ENCODE assay signal across 18 cellular contexts in the genomic region with DNA sequence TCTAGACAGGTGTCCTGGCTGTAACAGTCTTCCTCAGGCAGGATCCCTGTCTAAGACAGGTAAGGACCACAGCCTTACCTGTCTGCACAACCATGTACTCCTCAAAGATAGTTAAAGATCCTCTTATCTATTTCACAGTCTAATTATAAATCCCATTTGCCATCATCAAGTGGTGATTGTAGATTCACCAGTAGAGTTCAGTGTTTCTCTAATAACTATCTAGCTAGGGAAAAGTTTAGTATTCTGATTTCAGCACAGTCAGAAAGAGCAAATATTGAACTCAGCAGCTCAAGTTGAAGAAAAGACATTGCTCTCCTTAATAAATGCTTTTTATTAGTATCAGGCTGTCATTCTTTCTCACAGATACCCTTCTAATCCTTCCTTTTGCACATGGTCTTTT.
DNase-seq lines count a peak whose midpoint lies in the region; ATAC-seq, FAIRE-seq and TF ChIP-seq lines count a peak whose summit lies in the region.
"Had no signal": no experiment of that assay in that cellular context is flagged by ENCODE, and none has a peak within 500 bp of the region (broad histone marks: within the 10 kb centered on the region; RNA-seq: fewer than 3 reads in every experiment).

No MANE protein-coding gene starts in this region.

- FAIRE-seq in kidney (lab: Jason Lieb, UNC) = no peak
- FAIRE-seq: frontal cortex, GM18507, keratinocyte had no signal

- intact Hi-C loops in kidney (cut with DNase I) (no loop called here), left colon (cut with DNase I, micrococcal nuclease) (no loop called here)

- no peaks in the 10 kb centered on the region for H3K36me3 ChIP-seq in kidney (ENCODE audit: control insufficient read depth in 1 of 2, insufficient read depth in 2 of 2, low read length in 2 of 2)

- TF ChIP-seq EP300 in Ishikawa (IDR thresholded peaks at IDR 0.05; ENCODE audit: borderline replicate concordance) = no peak

- ATAC-seq in HG03280 (IDR thresholded peaks at IDR 0.05; ENCODE audit: unreplicated experiment) (no peak), left colon (no peak)

- DNase-seq in AG10803 (ENCODE audit: low read depth) = no peak
- DNase-seq in astrocyte of the hippocampus (ENCODE audit: low read depth, low spot score) = peak; percentile 15
- DNase-seq in kidney = no peak
- DNase-seq in NCI-H187 treated with DMSO at 0.1 percent for 48 hours (lab: John Stamatoyannopoulos, UW) = no peak
- DNase-seq in left colon = no peak
- DNase-seq in iPS-NIHi7 (ENCODE audit: extremely low spot score) = no peak
- DNase-seq: activated naive CD8-positive, alpha-beta T cell treated with anti-CD3 and anti-CD28 coated beads for 36 hours; dermis blood vessel endothelial cell; GOT3; KG1; NCI-H1930; stimulated activated CD4-positive, alpha-beta T cell treated with anti-CD3 and anti-CD28 coated beads, Interleukin-1b, Interleukin-23, amount 100 ng/mL, for 48 hours; SW 1271 had no signal

- TF ChIP-seq CTCF in AG10803 (conservative IDR thresholded peaks at IDR 0.05; ENCODE audit: low read length) (0 out of 2 replicates have a peak, but pooled peaks have one; percentile 1), kidney (IDR thresholded peaks at IDR 0.05; ENCODE audit: borderline replicate concordance, extremely low read depth, insufficient read depth) (peak; percentile 22)

- H3K9me3 ChIP-seq in kidney (ENCODE audit: control insufficient read depth in 1 of 2, low read length in 2 of 2) = no peaks in the 10 kb centered on the region

- H3K4me3 ChIP-seq in AG10803 (ENCODE audit: low read length) (no peak overlapping the region), kidney (ENCODE audit: low read length in 2 of 2) (no peak overlapping the region)

- H3K9ac ChIP-seq in kidney (ENCODE audit: low read length in 2 of 2) = no peak overlapping the region

- peak; percentile 17; the same call in 1 of the 2 replicates for TF ChIP-seq RAD21 in Ishikawa (IDR thresholded peaks at IDR 0.05; ENCODE audit: low read depth)

- H3K27ac ChIP-seq in kidney (ENCODE audit: low read depth in 2 of 2, low read length in 2 of 2) = no peak overlapping the region

- H3K4me1 ChIP-seq in kidney (ENCODE audit: control insufficient read depth in 1 of 2, insufficient read depth in 1 of 2, low read depth in 1 of 2, low read length in 2 of 2) = no peaks in the 10 kb centered on the region

TF ChIP-seq in Ishikawa, 13 proteins besides CTCF, POLR2A, EP300 and RAD21:
- no peak for TF ChIP-seq CEBPB (IDR thresholded peaks at IDR 0.05)
- TF ChIP-seq, protein P1, sequence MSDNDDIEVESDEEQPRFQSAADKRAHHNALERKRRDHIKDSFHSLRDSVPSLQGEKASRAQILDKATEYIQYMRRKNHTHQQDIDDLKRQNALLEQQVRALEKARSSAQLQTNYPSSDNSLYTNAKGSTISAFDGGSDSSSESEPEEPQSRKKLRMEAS (IDR thresholded peaks at IDR 0.05) = no peak
- TF ChIP-seq TEAD4 (IDR thresholded peaks at IDR 0.05) = no peak
- TF ChIP-seq, protein P2, sequence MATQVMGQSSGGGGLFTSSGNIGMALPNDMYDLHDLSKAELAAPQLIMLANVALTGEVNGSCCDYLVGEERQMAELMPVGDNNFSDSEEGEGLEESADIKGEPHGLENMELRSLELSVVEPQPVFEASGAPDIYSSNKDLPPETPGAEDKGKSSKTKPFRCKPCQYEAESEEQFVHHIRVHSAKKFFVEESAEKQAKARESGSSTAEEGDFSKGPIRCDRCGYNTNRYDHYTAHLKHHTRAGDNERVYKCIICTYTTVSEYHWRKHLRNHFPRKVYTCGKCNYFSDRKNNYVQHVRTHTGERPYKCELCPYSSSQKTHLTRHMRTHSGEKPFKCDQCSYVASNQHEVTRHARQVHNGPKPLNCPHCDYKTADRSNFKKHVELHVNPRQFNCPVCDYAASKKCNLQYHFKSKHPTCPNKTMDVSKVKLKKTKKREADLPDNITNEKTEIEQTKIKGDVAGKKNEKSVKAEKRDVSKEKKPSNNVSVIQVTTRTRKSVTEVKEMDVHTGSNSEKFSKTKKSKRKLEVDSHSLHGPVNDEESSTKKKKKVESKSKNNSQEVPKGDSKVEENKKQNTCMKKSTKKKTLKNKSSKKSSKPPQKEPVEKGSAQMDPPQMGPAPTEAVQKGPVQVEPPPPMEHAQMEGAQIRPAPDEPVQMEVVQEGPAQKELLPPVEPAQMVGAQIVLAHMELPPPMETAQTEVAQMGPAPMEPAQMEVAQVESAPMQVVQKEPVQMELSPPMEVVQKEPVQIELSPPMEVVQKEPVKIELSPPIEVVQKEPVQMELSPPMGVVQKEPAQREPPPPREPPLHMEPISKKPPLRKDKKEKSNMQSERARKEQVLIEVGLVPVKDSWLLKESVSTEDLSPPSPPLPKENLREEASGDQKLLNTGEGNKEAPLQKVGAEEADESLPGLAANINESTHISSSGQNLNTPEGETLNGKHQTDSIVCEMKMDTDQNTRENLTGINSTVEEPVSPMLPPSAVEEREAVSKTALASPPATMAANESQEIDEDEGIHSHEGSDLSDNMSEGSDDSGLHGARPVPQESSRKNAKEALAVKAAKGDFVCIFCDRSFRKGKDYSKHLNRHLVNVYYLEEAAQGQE (IDR thresholded peaks at IDR 0.05; ENCODE audit: low read depth) = no peak
- no peak for TF ChIP-seq EGR1 (IDR thresholded peaks at IDR 0.05)
- no peak for TF ChIP-seq YY1 (IDR thresholded peaks at IDR 0.05; ENCODE audit: low read depth)
- TF ChIP-seq CREB1 (IDR thresholded peaks at IDR 0.05; ENCODE audit: low read depth) = no peak
- TF ChIP-seq NFIC (IDR thresholded peaks at IDR 0.05) = no peak
- no peak for TF ChIP-seq USF1 (IDR thresholded peaks at IDR 0.05)
- no peak for TF ChIP-seq FOXM1 (IDR thresholded peaks at IDR 0.05; ENCODE audit: borderline replicate concordance, low read depth)
- TF ChIP-seq TAF1 (IDR thresholded peaks at IDR 0.05; ENCODE audit: low read depth) = no peak
- TF ChIP-seq ZBTB7A (IDR thresholded peaks at IDR 0.05; ENCODE audit: low read depth) = no peak
- TF ChIP-seq TCF12 (IDR thresholded peaks at IDR 0.05; ENCODE audit: low read depth) = no peak
